In genomic region chr19:4811328-4812131, GRCh38 we compare ENCODE assay signal across 8 cellular contexts. TPM values are rescaled to one million over a fixed set of nuclear protein-coding genes. Genes with fewer than 3 reads are reported as not detected.
DNase-seq lines count a peak whose midpoint lies in the region; ATAC-seq and TF ChIP-seq lines count a peak whose summit lies in the region.

No MANE protein-coding gene starts in this region.

- H3K4me1 ChIP-seq in liver (ENCODE audit: control insufficient read depth in 4 of 4, insufficient read depth in 4 of 4, low read length in 3 of 4) = peaks cover 0 to 16% (median 8%) of the 10 kb centered on the region in 4 donors

- H3K27me3 ChIP-seq in liver (ENCODE audit: control insufficient read depth in 4 of 4, insufficient read depth in 4 of 4, low read length in 3 of 4) = no peaks in the 10 kb centered on the region

- H3K9ac ChIP-seq in liver (ENCODE audit: low read depth in 1 of 2, low read length in 2 of 2) = no peak overlapping the region

- ATAC-seq in HG02840 (IDR thresholded peaks at IDR 0.05; ENCODE audit: low FRiP score, unreplicated experiment) = no peak

- 65% methylated on average over 12 of the region's 12 CpGs for WGBS in liver

- H3K9me3 ChIP-seq in liver (ENCODE audit: control insufficient read depth in 4 of 4, low read length in 3 of 4) = no peaks in the 10 kb centered on the region

- peak; percentile 89 for TF ChIP-seq CTCF in choroid plexus epithelial cell (conservative IDR thresholded peaks at IDR 0.05; ENCODE audit: low read depth, low read length)
- peak; percentile 76 for TF ChIP-seq CTCF in liver (IDR thresholded peaks at IDR 0.05; ENCODE audit: low read depth, low read length, missing input control)

- peaks cover 0 to under 1% (median 0%) of the 10 kb centered on the region in 4 donors for H3K36me3 ChIP-seq in liver (ENCODE audit: control insufficient read depth in 4 of 4, insufficient read depth in 3 of 4, low read depth in 1 of 4, low read length in 3 of 4)

- no peak overlapping the region for H3K4me3 ChIP-seq in choroid plexus epithelial cell (ENCODE audit: low read depth, low read length)
- no peak overlapping the region for H3K4me3 ChIP-seq in liver (ENCODE audit: low read depth in 1 of 3, low read length in 3 of 3)

- TF ChIP-seq RAD21 in liver (IDR thresholded peaks at IDR 0.05) = peak; percentile 68 to 83

- DNase-seq in NCI-H2171 treated with DMSO at 0.1 percent for 48 hours (lab: John Stamatoyannopoulos, UW) (peak; percentile 35), NCI-H2171 (lab: John Stamatoyannopoulos, UW) (no peak), NCI-H2196 treated with DMSO at 0.1 percent for 48 hours (lab: John Stamatoyannopoulos, UW; ENCODE audit: unreplicated experiment) (peak; percentile 12), choroid plexus epithelial cell (ENCODE audit: low read depth) (peak; percentile 74)
- peak; percentile 95 for DNase-seq in activated CD4-positive, alpha-beta T cell treated with anti-CD3 and anti-CD28 coated beads for 48 hours
- peak; percentile 85 for DNase-seq in stimulated activated CD8-positive, alpha-beta memory T cell treated with anti-CD3 and anti-CD28 coated beads, Interleukin-12 subunit alpha, Interleukin-12 subunit beta, amount 100 ng/mL, for 1 hour (ENCODE audit: low read depth)

- H3K27ac ChIP-seq in liver (ENCODE audit: low read depth in 1 of 2, low read length in 2 of 2) = no peak overlapping the region

TF ChIP-seq in liver, 16 proteins besides CTCF, POLR2A, EP300 and RAD21:
- TF ChIP-seq, protein P1, sequence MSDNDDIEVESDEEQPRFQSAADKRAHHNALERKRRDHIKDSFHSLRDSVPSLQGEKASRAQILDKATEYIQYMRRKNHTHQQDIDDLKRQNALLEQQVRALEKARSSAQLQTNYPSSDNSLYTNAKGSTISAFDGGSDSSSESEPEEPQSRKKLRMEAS (IDR thresholded peaks at IDR 0.05) = no peak
- TF ChIP-seq GABPA (IDR thresholded peaks at IDR 0.05 in 1 of 2, conservative IDR thresholded peaks at IDR 0.05 in 1 of 2) = no peak
- TF ChIP-seq TAF1 (conservative IDR thresholded peaks at IDR 0.05) = no peak
- no peak for TF ChIP-seq FOXA1 (IDR thresholded peaks at IDR 0.05)
- no peak for TF ChIP-seq HNF4G (IDR thresholded peaks at IDR 0.05)
- TF ChIP-seq FOXA2 (IDR thresholded peaks at IDR 0.05) = no peak
- TF ChIP-seq, protein P2, sequence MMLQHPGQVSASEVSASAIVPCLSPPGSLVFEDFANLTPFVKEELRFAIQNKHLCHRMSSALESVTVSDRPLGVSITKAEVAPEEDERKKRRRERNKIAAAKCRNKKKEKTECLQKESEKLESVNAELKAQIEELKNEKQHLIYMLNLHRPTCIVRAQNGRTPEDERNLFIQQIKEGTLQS (IDR thresholded peaks at IDR 0.05) = no peak
- no peak for TF ChIP-seq ZBTB33 (IDR thresholded peaks at IDR 0.05)
- TF ChIP-seq JUND (IDR thresholded peaks at IDR 0.05) = no peak
- TF ChIP-seq HNF4A (conservative IDR thresholded peaks at IDR 0.05) = no peak
- no peak for TF ChIP-seq SP1 (IDR thresholded peaks at IDR 0.05)
- no peak for TF ChIP-seq NR2F2 (IDR thresholded peaks at IDR 0.05)

RNA-seq across cellular contexts. Expression of gene TICAM1, which starts 20.0 kb away (rescaled TPM):
- total RNA-seq in liver = 1 to 10 TPM; 2.1 to 4.6 TPM
- 1 to 10 TPM; 6.3 to 8.6 TPM for polyA plus RNA-seq in liver

RNA-seq across cellular contexts. Expression of gene FEM1A, which starts 20.0 kb away (rescaled TPM):
- 10 to 100 TPM in 1 of 2 donors, 1 to 10 TPM in 1; 10.0 to 15.1 TPM for total RNA-seq in liver
- 1 to 10 TPM in 1 of 2 donors, under 1 TPM in 1; 0.25 to 4.9 TPM for polyA plus RNA-seq in liver

RNA-seq across cellular contexts. Expression of gene PLIN3, which starts 55.9 kb away (rescaled TPM):
- 10 to 100 TPM; 22.3 to 30.2 TPM for total RNA-seq in liver
- polyA plus RNA-seq in liver = 10 to 100 TPM; 16.9 to 19.2 TPM
